In genomic region chr2:87691899-87692592, GRCh38 we compare ENCODE assay signal across 1 cellular context. TPM values are rescaled to one million over a fixed set of nuclear protein-coding genes. Genes with fewer than 3 reads are reported as not detected.
"Had no signal": no experiment of that assay in that cellular context is flagged by ENCODE, and none has a peak within 500 bp of the region (broad histone marks: within the 10 kb centered on the region; RNA-seq: fewer than 3 reads in every experiment).

No MANE protein-coding gene starts in this region.

RNA-seq across cellular contexts. Expression of gene PLGLB2, which starts 55.8 kb away (rescaled TPM):
- polyA plus RNA-seq: IgD-negative memory B cell had no signal
